Comparison of ENCODE assay signal across 28 cellular contexts in the genomic region with DNA sequence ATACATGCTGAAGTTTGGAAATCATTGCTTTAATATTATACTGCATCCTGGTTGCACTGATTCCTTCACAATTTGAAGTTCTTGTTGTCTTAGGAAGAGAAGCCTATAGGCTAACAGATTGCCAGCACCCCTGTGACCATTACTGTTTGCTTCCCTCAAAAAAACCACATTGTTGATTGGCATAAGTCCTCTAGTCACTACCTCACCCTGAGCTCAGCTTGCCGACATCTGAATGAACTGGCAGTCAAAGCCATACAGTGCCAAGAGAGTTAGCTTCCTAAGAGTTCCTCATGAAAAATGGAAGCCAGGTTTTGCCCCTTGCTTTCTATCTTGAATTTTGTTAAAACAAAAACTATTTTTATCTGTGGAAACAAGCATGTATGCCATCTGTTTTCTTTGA.
"Had no signal": no experiment of that assay in that cellular context is flagged by ENCODE, and none has a peak within 500 bp of the region (broad histone marks: within the 10 kb centered on the region; RNA-seq: fewer than 3 reads in every experiment).

No MANE protein-coding gene starts in this region.

- H3K27ac ChIP-seq: ascending aorta, body of pancreas, cardiac muscle cell, colonic mucosa, VCaP had no signal

- H3K36me3 ChIP-seq: ascending aorta, cardiac muscle cell, colonic mucosa had no signal

- DNase-seq: activated B cell treated with CpG ODN at 0.5 μM for 24 hours; activated CD4-positive, alpha-beta memory T cell treated with anti-CD3 and anti-CD28 coated beads, Interleukin-2, amount 10 ng/mL, durations not matched to agents 7 days and 5 days; activated CD4-positive, alpha-beta T cell treated with anti-CD3 and anti-CD28 coated beads for 4 hours; activated CD4-positive, alpha-beta T cell treated with anti-CD3 and anti-CD28 coated beads, Interleukin-2, amount 10 ng/mL, durations not matched to agents 24 days and 14 days; activated CD4-positive, alpha-beta T cell treated with anti-CD3 and anti-CD28 coated beads, Interleukin-2, amount 50 U/mL, for 1 hour; activated CD4-positive, alpha-beta T cell treated with anti-CD3 and anti-CD28 coated beads, Interleukin-2, amount 50 U/mL, for 4 hours; activated CD4-positive, CD25-positive, alpha-beta regulatory T cell treated with anti-CD3 and anti-CD28 coated beads, Interleukin-2, amount 50 U/mL, for 72 hours; activated CD8-positive, alpha-beta memory T cell treated with anti-CD3 and anti-CD28 coated beads for 24 hours; activated CD8-positive, alpha-beta memory T cell treated with anti-CD3 and anti-CD28 coated beads, Interleukin-2, amount 10 ng/mL, durations not matched to agents 7 days and 5 days; activated CD8-positive, alpha-beta memory T cell treated with anti-CD3 and anti-CD28 coated beads, Interleukin-2, amount 50 U/mL, for 48 hours; activated CD8-positive, alpha-beta T cell treated with anti-CD3 and anti-CD28 coated beads, Interleukin-2, amount 10 ng/mL, durations not matched to agents 7 days and 5 days; activated effector memory CD4-positive, alpha-beta T cell treated with Interleukin-2 at 50 U/mL for 16 hours; activated gamma-delta T cell; activated naive CD4-positive, alpha-beta T cell treated with anti-CD3 and anti-CD28 coated beads, Interleukin-2, amount 10 ng/mL, durations not matched to agents 7 days and 5 days; activated naive CD4-positive, alpha-beta T cell treated with Interleukin-2 at 50 U/mL for 16 hours; activated naive CD8-positive, alpha-beta T cell treated with anti-CD3 and anti-CD28 coated beads, Interleukin-2, amount 10 ng/mL, durations not matched to agents 7 days and 5 days; activated naive CD8-positive, alpha-beta T cell treated with anti-CD3 and anti-CD28 coated beads, Interleukin-2, amount 50 U/mL, for 24 hours; activated T-cell treated with anti-CD3 and anti-CD28 coated beads, Interleukin-2, amount 50 U/mL, for 24 hours; activated T-cell treated with anti-CD3 and anti-CD28 coated beads, Interleukin-2, amount 50 U/mL, for 48 hours; amygdala; anterior cingulate cortex; body of pancreas; colonic mucosa; T-helper 2 cell; T-helper 9 cell had no signal

- H3K4me3 ChIP-seq: ascending aorta, body of pancreas, cardiac muscle cell, colonic mucosa had no signal

- H3K27me3 ChIP-seq: ascending aorta, body of pancreas, colonic mucosa had no signal
